ENCODE assay signal across 19 cellular contexts in the genomic region with DNA sequence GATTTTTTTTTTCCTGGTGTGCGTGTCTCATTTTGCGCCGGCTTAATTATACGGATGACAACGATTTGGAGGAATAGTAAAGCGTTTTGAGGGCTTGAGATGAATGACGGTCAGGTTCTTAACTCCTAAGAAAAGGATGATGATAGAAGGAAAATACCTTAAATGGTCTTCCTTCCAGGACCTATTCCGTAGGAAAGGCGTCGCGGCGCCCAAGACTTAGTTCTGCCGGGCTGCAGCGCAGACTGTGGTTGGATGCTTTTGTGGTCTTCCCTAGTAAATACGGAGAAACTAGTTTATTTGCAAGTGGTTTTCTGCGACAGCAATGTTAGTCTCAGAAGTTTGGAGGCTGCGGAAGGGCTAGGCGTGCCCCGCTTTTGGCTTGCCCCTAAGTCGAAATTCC. TPM values are rescaled to one million over a fixed set of nuclear protein-coding genes. Genes with fewer than 3 reads are reported as not detected.
"Had no signal": no experiment of that assay in that cellular context is flagged by ENCODE, and none has a peak within 500 bp of the region (broad histone marks: within the 10 kb centered on the region; RNA-seq: fewer than 3 reads in every experiment).

No MANE protein-coding gene starts in this region.

- H3K36me3 Mint-ChIP-seq: stimulated activated memory B cell treated with anti-CD40 and anti-IgM and Interleukin-4, amounts not matched to agents 10 μg/mL and 1 μg/mL and 100 μg/mL, for 72 hours; T-cell had no signal

- H3K36me3 ChIP-seq: brain microvascular endothelial cell, heart right ventricle, right lobe of liver had no signal

- FAIRE-seq: frontal cortex had no signal

- H3K4me3 ChIP-seq: dorsolateral prefrontal cortex, heart right ventricle, lung, psoas muscle, right lobe of liver, tibial nerve had no signal

- H3K27ac ChIP-seq: brain microvascular endothelial cell, dorsolateral prefrontal cortex, heart right ventricle, psoas muscle, right lobe of liver, tibial nerve, VCaP had no signal

- DNase-seq: activated CD4-positive, alpha-beta T cell treated with anti-CD3 and anti-CD28 coated beads for 4 hours; activated CD8-positive, alpha-beta memory T cell treated with anti-CD3 and anti-CD28 coated beads, Interleukin-2, amount 50 U/mL, for 48 hours; activated CD8-positive, alpha-beta T cell treated with anti-CD3 and anti-CD28 coated beads, Interleukin-2, amount 10 ng/mL, durations not matched to agents 7 days and 5 days; activated naive CD4-positive, alpha-beta T cell treated with anti-CD3 and anti-CD28 coated beads, Interleukin-2, amount 10 ng/mL, durations not matched to agents 7 days and 5 days; brain microvascular endothelial cell; dorsolateral prefrontal cortex; heart right ventricle; left cardiac atrium; naive thymus-derived CD4-positive, alpha-beta T cell; nucleus accumbens; psoas muscle; right lobe of liver; T-cell had no signal

- H3K27ac Mint-ChIP-seq: activated CD8-positive, alpha-beta T cell treated with anti-CD3 and anti-CD28 coated beads, Interleukin-2, amount 10 ng/mL, durations not matched to agents 7 days and 5 days; activated naive CD4-positive, alpha-beta T cell treated with anti-CD3 and anti-CD28 coated beads, Interleukin-2, amount 10 ng/mL, durations not matched to agents 7 days and 5 days; activated T-helper 2 cell treated with anti-CD3 and anti-CD28 coated beads, Interferon-gamma antibody, Interleukin-2, Interleukin-4, amounts not matched to agents 10 μg/mL and 5 μg/mL and 100 μg/mL, durations not matched to agents 14 hours and 24 hours and 36 hours; stimulated activated memory B cell treated with anti-CD40 and anti-IgM and Interleukin-4, amounts not matched to agents 10 μg/mL and 1 μg/mL and 100 μg/mL, for 72 hours; T-cell had no signal

- H3K4me1 ChIP-seq: psoas muscle had no signal

- H3K9me3 Mint-ChIP-seq: activated naive CD4-positive, alpha-beta T cell treated with anti-CD3 and anti-CD28 coated beads, Interleukin-2, amount 10 ng/mL, durations not matched to agents 7 days and 5 days; activated T-helper 2 cell treated with anti-CD3 and anti-CD28 coated beads, Interferon-gamma antibody, Interleukin-2, Interleukin-4, amounts not matched to agents 10 μg/mL and 5 μg/mL and 100 μg/mL, durations not matched to agents 14 hours and 24 hours and 36 hours; stimulated activated memory B cell treated with anti-CD40 and anti-IgM and Interleukin-4, amounts not matched to agents 10 μg/mL and 1 μg/mL and 100 μg/mL, for 72 hours; T-cell had no signal

- H3K9me3 ChIP-seq: heart right ventricle, psoas muscle, right lobe of liver, tibial nerve had no signal

- H3K4me3 Mint-ChIP-seq: activated CD8-positive, alpha-beta T cell treated with anti-CD3 and anti-CD28 coated beads, Interleukin-2, amount 10 ng/mL, durations not matched to agents 7 days and 5 days; activated naive CD4-positive, alpha-beta T cell treated with anti-CD3 and anti-CD28 coated beads, Interleukin-2, amount 10 ng/mL, durations not matched to agents 7 days and 5 days; naive thymus-derived CD4-positive, alpha-beta T cell; stimulated activated memory B cell treated with anti-CD40 and anti-IgM and Interleukin-4, amounts not matched to agents 10 μg/mL and 1 μg/mL and 100 μg/mL, for 72 hours; T-cell had no signal

- H3K27me3 ChIP-seq: right lobe of liver had no signal

RNA-seq across cellular contexts. Expression of gene GNAS-AS1, which starts 8.4 kb away (rescaled TPM):
- polyA plus RNA-seq: naive thymus-derived CD4-positive, alpha-beta T cell had no signal
